ENCODE assay signal across 8 cellular contexts in the genomic region with DNA sequence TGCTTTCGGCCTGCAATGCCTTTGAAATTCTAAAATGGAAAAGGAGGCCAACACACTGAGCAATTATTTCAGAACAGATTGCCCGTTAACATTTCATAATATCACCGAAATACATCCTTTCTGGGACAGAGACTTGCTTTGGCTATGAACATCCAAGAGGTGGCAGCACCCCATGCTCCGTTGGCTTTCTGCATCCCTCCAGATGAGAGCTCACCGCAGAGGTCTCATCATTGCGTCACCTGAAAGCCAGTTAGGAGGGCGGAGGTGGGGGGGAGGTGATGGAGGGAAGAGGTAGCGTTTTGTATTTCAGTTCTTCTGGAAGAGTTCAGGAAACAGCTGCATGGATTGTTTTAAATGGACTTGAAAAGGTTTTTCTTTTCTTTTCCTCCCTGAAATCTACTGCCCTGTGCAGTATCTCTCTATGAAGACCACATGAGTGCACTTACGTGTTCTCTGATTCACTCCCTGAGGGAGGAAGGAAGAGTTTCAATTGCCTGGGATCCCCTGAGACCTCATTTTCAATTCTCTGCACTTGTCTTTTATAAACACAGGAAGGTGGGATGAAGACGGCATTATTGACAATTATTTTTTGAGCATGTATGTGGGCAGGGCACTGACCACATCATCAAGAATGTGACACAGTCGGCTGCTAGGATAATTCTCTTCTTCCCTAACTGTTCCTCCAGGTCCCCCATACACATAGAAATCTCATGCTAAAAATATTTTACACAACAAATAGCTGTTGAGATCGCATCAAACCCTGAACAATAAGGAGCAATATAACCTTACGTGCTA.
DNase-seq lines count a peak whose midpoint lies in the region; ATAC-seq, FAIRE-seq and TF ChIP-seq lines count a peak whose summit lies in the region.

No MANE protein-coding gene starts in this region.

- H4K8ac ChIP-seq in mesenchymal stem cell (ENCODE audit: low read length), result no peak overlapping the region

- H3K4me3 ChIP-seq in HL-60 (replicated peaks; ENCODE audit: insufficient read depth, low read length) (no peak overlapping the region), mesenchymal stem cell (ENCODE audit: insufficient read depth in 1 of 2, low read depth in 1 of 2, low read length in 2 of 2) (peak overlapping the region in 1 of 2 experiments; percentile 40)

- H2AFZ ChIP-seq in mesenchymal stem cell (ENCODE audit: low read depth, low read length), result no peak overlapping the region

- peak overlapping the region; percentile 60 for H2BK5ac ChIP-seq in mesenchymal stem cell (ENCODE audit: low read depth, low read length, poor library complexity, severe bottlenecking)

- intact Hi-C loops in activated CD8-positive, alpha-beta T cell treated with anti-CD3 and anti-CD28 coated beads for 36 hours (cut with micrococcal nuclease), result loop anchor here (10.0 kb wide), 1 partner anchor 350 kb away; a partner anchor contains a TSS

- H3K9me3 ChIP-seq in mesenchymal stem cell (ENCODE audit: control insufficient read depth, low read length), result no peaks in the 10 kb centered on the region

- H3K4me1 ChIP-seq in mesenchymal stem cell (ENCODE audit: control insufficient read depth, insufficient read depth, low read depth, low read length), result peaks cover 13% of the 10 kb centered on the region

- no peak overlapping the region for H2BK120ac ChIP-seq in mesenchymal stem cell (ENCODE audit: low read depth, low read length)

- no peak overlapping the region for H3K4me3 Mint-ChIP-seq in activated CD8-positive, alpha-beta T cell treated with anti-CD3 and anti-CD28 coated beads for 36 hours
- no peak overlapping the region for H3K4me3 Mint-ChIP-seq in effector memory CD8-positive, alpha-beta T cell

- peaks cover 5% of the 10 kb centered on the region for H3K79me1 ChIP-seq in mesenchymal stem cell (replicated peaks; ENCODE audit: low read length, poor library complexity, severe bottlenecking)

- H3K23ac ChIP-seq in mesenchymal stem cell (ENCODE audit: low read length in 2 of 2), result no peak overlapping the region

- peaks cover 12% of the 10 kb centered on the region for H3K4me1 Mint-ChIP-seq in activated CD8-positive, alpha-beta T cell treated with anti-CD3 and anti-CD28 coated beads for 36 hours (ENCODE audit: low read depth)
- peaks cover 0 to 8% of the 10 kb centered on the region in 2 donors for H3K4me1 Mint-ChIP-seq in effector memory CD8-positive, alpha-beta T cell (ENCODE audit: low read depth in 2 of 2)

- WGBS in mesenchymal stem cell, result 11% methylated on average over 12 of the region's 13 CpGs

- no peaks in the 10 kb centered on the region for H3K36me3 Mint-ChIP-seq in activated CD8-positive, alpha-beta T cell treated with anti-CD3 and anti-CD28 coated beads for 36 hours (ENCODE audit: low read depth)
- no peaks in the 10 kb centered on the region for H3K36me3 Mint-ChIP-seq in effector memory CD8-positive, alpha-beta T cell (ENCODE audit: insufficient read depth)

- H3K9me3 Mint-ChIP-seq in activated CD8-positive, alpha-beta T cell treated with anti-CD3 and anti-CD28 coated beads for 36 hours, result no peaks in the 10 kb centered on the region
- no peaks in the 10 kb centered on the region for H3K9me3 Mint-ChIP-seq in effector memory CD8-positive, alpha-beta T cell

- H3K4ac ChIP-seq in mesenchymal stem cell (ENCODE audit: low read depth in 1 of 2, low read length in 2 of 2), result peak overlapping the region in 1 of 2 experiments; percentile 95

- H3K4me2 ChIP-seq in mesenchymal stem cell (ENCODE audit: low read length, poor library complexity, severe bottlenecking), result no peak overlapping the region

- peak; percentile 37 for DNase-seq in D721Med (ENCODE audit: insufficient read length, low spot score)
- DNase-seq in HL-60 (ENCODE audit: low read depth in 1 of 2, low spot score in 1 of 2), result peak; percentile 55 to 83
- peak; percentile 93 for DNase-seq in NCI-H82 (lab: John Stamatoyannopoulos, UW)
- peak; percentile 88 for DNase-seq in activated CD8-positive, alpha-beta T cell treated with anti-CD3 and anti-CD28 coated beads for 36 hours
- peak; percentile 17 to 35 (median 32) for DNase-seq in effector memory CD8-positive, alpha-beta T cell
- peak; percentile 94 for DNase-seq in mesenchymal stem cell
- DNase-seq in stimulated activated CD8-positive, alpha-beta memory T cell treated with anti-CD3 and anti-CD28 coated beads, Interleukin-4, amount 100 ng/mL, for 4 hours (ENCODE audit: low read depth in 2 of 2, low spot score in 1 of 2), result peak; percentile 28 to 35

- CTCF ChIA-PET in activated CD8-positive, alpha-beta T cell treated with anti-CD3 and anti-CD28 coated beads for 36 hours (lab: Charles Lee), result interaction anchor here (0.7 to 2.4 kb wide), 16 partner anchors 8 to 394 kb away, joined by 3 to 13 read pairs (median 5); no protein-coding TSS in a partner anchor

- peak overlapping the region; percentile 76 for H3K9ac ChIP-seq in mesenchymal stem cell (ENCODE audit: low read length)

- H3K27ac Mint-ChIP-seq in activated CD8-positive, alpha-beta T cell treated with anti-CD3 and anti-CD28 coated beads for 36 hours, result no peak overlapping the region
- H3K27ac Mint-ChIP-seq in effector memory CD8-positive, alpha-beta T cell, result no peak overlapping the region

- peak overlapping the region; percentile 84 to 99 for H2BK12ac ChIP-seq in mesenchymal stem cell (ENCODE audit: low read length in 2 of 2)

- H3K27ac ChIP-seq in HL-60 (replicated peaks) (no peak overlapping the region), mesenchymal stem cell (ENCODE audit: low read length, poor library complexity, severe bottlenecking) (peak overlapping the region; percentile 94)

- H3K18ac ChIP-seq in mesenchymal stem cell (ENCODE audit: low read depth in 1 of 2, low read length in 2 of 2), result peak overlapping the region; percentile 68 to 97

- FAIRE-seq in D721Med (lab: Jason Lieb, UNC), result no peak

- peak overlapping the region; percentile 94 for H2AK5ac ChIP-seq in mesenchymal stem cell (ENCODE audit: low read length, severe bottlenecking)

- POLR2A ChIA-PET in activated CD8-positive, alpha-beta T cell treated with anti-CD3 and anti-CD28 coated beads for 36 hours (lab: Charles Lee), result no interaction called here

- H3K36me3 ChIP-seq in mesenchymal stem cell (ENCODE audit: control insufficient read depth in 1 of 2, insufficient read depth in 2 of 2, low read depth in 1 of 2, low read length in 2 of 2), result no peaks in the 10 kb centered on the region

- H3K27me3 Mint-ChIP-seq in activated CD8-positive, alpha-beta T cell treated with anti-CD3 and anti-CD28 coated beads for 36 hours, result peaks cover 3% of the 10 kb centered on the region
- no peaks in the 10 kb centered on the region for H3K27me3 Mint-ChIP-seq in effector memory CD8-positive, alpha-beta T cell

- peak; percentile 100 for ATAC-seq in GM21381 (IDR thresholded peaks at IDR 0.05; ENCODE audit: unreplicated experiment)
- ATAC-seq in activated CD8-positive, alpha-beta T cell treated with anti-CD3 and anti-CD28 coated beads for 36 hours, result peak; percentile 99
- ATAC-seq in effector memory CD8-positive, alpha-beta T cell (replicated peaks), result peak; percentile 92

- no peaks in the 10 kb centered on the region for H3K27me3 ChIP-seq in HL-60 (ENCODE audit: insufficient read depth, poor library complexity, severe bottlenecking)
- H3K27me3 ChIP-seq in mesenchymal stem cell (ENCODE audit: control insufficient read depth in 1 of 2, insufficient read depth in 1 of 2, low read length in 2 of 2), result no peaks in the 10 kb centered on the region

- no peak overlapping the region for H2BK15ac ChIP-seq in mesenchymal stem cell (ENCODE audit: low read depth, poor library complexity, severe bottlenecking)

- peak overlapping the region in 1 of 2 experiments; percentile 90 for H3K14ac ChIP-seq in mesenchymal stem cell (ENCODE audit: low read length in 2 of 2)

- TF ChIP-seq CTCF in D721Med (IDR thresholded peaks at IDR 0.05; ENCODE audit: insufficient read depth, missing control alignments) (peak; percentile 88), HL-60 (IDR thresholded peaks at IDR 0.05; ENCODE audit: insufficient read depth, low read length) (peak; percentile 67)
- TF ChIP-seq CTCF in activated CD8-positive, alpha-beta T cell treated with anti-CD3 and anti-CD28 coated beads for 36 hours (IDR thresholded peaks at IDR 0.05), result peak; percentile 67

- peak overlapping the region; percentile 81 for H4K91ac ChIP-seq in mesenchymal stem cell (ENCODE audit: low read length)

Comparison
In these comparisons a context has a peak if more than half of its experiments do, and no peak if none do; other contexts are left out.
1. DNase-seq: peak in every context shown above with its lines; median percentile 94 in mesenchymal stem cell; 93 in NCI-H82; 88 in activated CD8-positive, alpha-beta T cell treated with anti-CD3 and anti-CD28 coated beads for 36 hours; 69 in HL-60; 37 in D721Med; 32 in effector memory CD8-positive, alpha-beta T cell; 32 in stimulated activated CD8-positive, alpha-beta memory T cell treated with anti-CD3 and anti-CD28 coated beads, Interleukin-4, amount 100 ng/mL, for 4 hours.